Comparison of ENCODE assay signal across 8 cellular contexts in the genomic region with DNA sequence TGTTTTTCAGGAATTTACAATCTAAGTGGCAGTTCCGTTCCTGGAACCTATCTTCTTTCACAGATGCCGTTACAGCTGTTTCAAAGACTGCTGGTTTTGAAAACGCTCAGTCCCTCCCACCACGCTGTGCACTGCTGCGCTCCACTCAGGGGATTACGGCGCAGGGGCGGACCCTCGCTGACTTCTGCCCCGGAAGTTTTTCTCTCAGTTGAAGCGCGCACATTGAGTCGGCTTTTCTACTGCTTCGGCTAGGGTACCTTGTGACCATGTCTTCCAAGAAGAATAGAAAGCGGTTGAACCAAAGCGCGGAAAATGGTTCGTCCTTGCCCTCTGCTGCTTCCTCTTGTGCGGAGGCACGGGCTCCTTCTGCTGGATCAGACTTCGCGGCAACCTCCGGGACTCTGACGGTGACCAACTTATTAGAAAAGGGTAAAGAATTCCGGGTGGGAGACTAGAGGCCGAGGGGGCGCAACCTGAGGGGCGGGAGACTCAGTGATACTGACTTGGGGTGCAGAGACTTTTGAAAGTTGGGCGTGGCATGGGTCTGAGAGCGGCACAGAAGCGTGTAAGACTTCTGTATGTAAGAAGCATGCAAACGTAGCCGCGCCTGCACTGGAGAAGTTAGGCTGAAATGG. TPM values are rescaled to one million over a fixed set of nuclear protein-coding genes. Genes with fewer than 3 reads are reported as not detected.
A peak's percentile ranks its signal among the peaks of the same experiment; 100 is the strongest.
DNase-seq lines count a peak whose midpoint lies in the region; ATAC-seq, FAIRE-seq and TF ChIP-seq lines count a peak whose summit lies in the region.

No MANE protein-coding gene starts in this region.

- peak overlapping the region; percentile 78 for H3K9ac ChIP-seq in mammary epithelial cell (ENCODE audit: insufficient read depth, low read length)

- TF ChIP-seq RAD21 in A549 (conservative IDR thresholded peaks at IDR 0.05 in 1 of 2, IDR thresholded peaks at IDR 0.05 in 1 of 2): no peak

- POLR2A ChIA-PET in A549 (lab: Yijun Ruan, JAX): interaction anchor here (0.8 to 1.1 kb wide), 3 partner anchors 158 to 191 kb away, joined by 3 to 8 read pairs (median 3); partner anchors contain the start of gene BBS12

- peak overlapping the region; percentile 87 for H3K4me3 ChIP-seq in A549
- peak overlapping the region; percentile 72 to 99 (median 85) for H3K4me3 ChIP-seq in mammary epithelial cell (replicated peaks in 1 of 3; ENCODE audit: insufficient read depth in 1 of 3, low read depth in 2 of 3, low read length in 3 of 3)
- peak overlapping the region; percentile 69 to 95 (median 92) for H3K4me3 ChIP-seq in spleen

- DNase-seq in A549 (ENCODE audit: low read depth in 1 of 2, low spot score in 1 of 2) (peak; percentile 72 to 87), NCI-H2196 (lab: John Stamatoyannopoulos, UW; ENCODE audit: unreplicated experiment) (peak; percentile 49), mammary epithelial cell (peak; percentile 81), iPS-NIHi11 (ENCODE audit: low spot score) (peak; percentile 86), spleen (peak; percentile 94)

- H3K27me3 ChIP-seq in mammary epithelial cell (ENCODE audit: insufficient read depth, low read length) (no peaks in the 10 kb centered on the region), spleen (replicated peaks in 1 of 7) (no peaks in the 10 kb centered on the region)

- FAIRE-seq in A549 (lab: Jason Lieb, UNC): no peak

- H3K36me3 ChIP-seq in mammary epithelial cell (ENCODE audit: insufficient read depth, low read length) (no peaks in the 10 kb centered on the region), spleen (peaks cover 0 to 6% (median 0%) of the 10 kb centered on the region in 6 donors)

- H3K27ac ChIP-seq in A549: peak overlapping the region; percentile 89 to 98
- peak overlapping the region; percentile 85 for H3K27ac ChIP-seq in VCaP
- peak overlapping the region; percentile 61 for H3K27ac ChIP-seq in mammary epithelial cell (ENCODE audit: insufficient read depth, low read depth, low read length)
- peak overlapping the region; percentile 59 to 85 (median 80) for H3K27ac ChIP-seq in spleen

- H3K4me1 ChIP-seq in A549 (peaks cover 41% of the 10 kb centered on the region), mammary epithelial cell (ENCODE audit: insufficient read depth, low read length) (peaks cover 8% of the 10 kb centered on the region), spleen (peaks cover 0 to 42% (median 20%) of the 10 kb centered on the region in 6 donors)

- peak overlapping the region; percentile 99 for H2AFZ ChIP-seq in mammary epithelial cell (ENCODE audit: low read depth, low read length)

- H3K4me2 ChIP-seq in A549 (peak overlapping the region; percentile 77), mammary epithelial cell (ENCODE audit: insufficient read depth, low read depth, low read length) (peak overlapping the region; percentile 87)

- no peak for TF ChIP-seq CTCF in A549 (IDR thresholded peaks at IDR 0.05)
- TF ChIP-seq CTCF in VCaP (conservative IDR thresholded peaks at IDR 0.05): no peak
- TF ChIP-seq CTCF in mammary epithelial cell (conservative IDR thresholded peaks at IDR 0.05 in 1 of 2, IDR thresholded peaks at IDR 0.05 in 1 of 2; ENCODE audit: extremely low read depth in 1 of 2, insufficient read depth in 1 of 2, low read depth in 1 of 2, low read length in 2 of 2): no peak
- TF ChIP-seq CTCF in spleen (IDR thresholded peaks at IDR 0.05 in 8 of 11, conservative IDR thresholded peaks at IDR 0.05 in 3 of 11): no peak

- under 1% methylated on average over 31 of the region's 34 CpGs for WGBS in A549 (ENCODE audit: missing lambda C conversion rate)
- WGBS in mammary epithelial cell (ENCODE audit: low coverage, missing lambda C conversion rate): under 1% methylated on average over 30 of the region's 34 CpGs
- 0% methylated on average over 34 of the region's 34 CpGs for WGBS in spleen, 5 donors

- TF ChIP-seq POLR2A in A549 (IDR thresholded peaks at IDR 0.05; ENCODE audit: low read length): no peak
- no peak for TF ChIP-seq POLR2A in spleen (IDR thresholded peaks at IDR 0.05)

- TF ChIP-seq EP300 in A549 (IDR thresholded peaks at IDR 0.05): no peak

- no peaks in the 10 kb centered on the region for H4K20me1 ChIP-seq in mammary epithelial cell (ENCODE audit: insufficient read depth, low read length)

- in situ Hi-C loops in mammary epithelial cell (cut with MboI; ENCODE audit: low sequenced_read_pairs in 2 of 2): loop anchor here (10.0 kb wide), 3 partner anchors 168 to 318 kb away; no protein-coding TSS in a partner anchor

- dilution Hi-C loops in mammary epithelial cell (cut with HindIII; ENCODE audit: low sequenced_read_pairs): loop anchor here (25.0 kb wide), 2 partner anchors 161 to 311 kb away; partner anchors contain the start of gene IL21

- intact Hi-C loops in mammary epithelial cell (cut with micrococcal nuclease) (loop anchor here (1.0 to 10.0 kb wide), 2 partner anchors 191 to 1028 kb away; partner anchors contain the start of gene BBS12), spleen (cut with DNase I; ENCODE audit: low total_unique reads) (no loop called here)

- CTCF ChIA-PET in A549 (lab: Yijun Ruan, JAX) (interaction anchor here (0.9 to 3.5 kb wide), 7 partner anchors 8 to 321 kb away, joined by 3 to 22 read pairs (median 4); partner anchors contain the start of gene BBS12), mammary epithelial cell (lab: Charles Lee; ENCODE audit: low non-redundant PET) (no interaction called here)

- ATAC-seq in A549 (peak; percentile 94 to 96), GM18867 (IDR thresholded peaks at IDR 0.05; ENCODE audit: unreplicated experiment) (peak; percentile 97), HG03097 (IDR thresholded peaks at IDR 0.05; ENCODE audit: low FRiP score, unreplicated experiment) (peak; percentile 95)

- no peaks in the 10 kb centered on the region for H3K9me3 ChIP-seq in A549
- no peaks in the 10 kb centered on the region for H3K9me3 ChIP-seq in mammary epithelial cell (replicated peaks; ENCODE audit: insufficient read depth, low read length)
- no peaks in the 10 kb centered on the region for H3K9me3 ChIP-seq in spleen

- TSS peak; percentile 43 for BruUV-seq in mammary epithelial cell (replicated peaks; lab: Mats Ljungman, UMichigan)

- H3K79me2 ChIP-seq in mammary epithelial cell (ENCODE audit: insufficient read depth, low read length): peaks cover 65% of the 10 kb centered on the region

TF ChIP-seq in A549, 52 proteins besides CTCF, POLR2A, EP300 and RAD21:
- TF ChIP-seq BCL3 (IDR thresholded peaks at IDR 0.05): no peak
- TF ChIP-seq MYC (IDR thresholded peaks at IDR 0.05; ENCODE audit: borderline replicate concordance, low read length): peak; percentile 63; the same call in 1 of the 2 replicates
- 0 out of 2 replicates have a peak, but pooled peaks have one; percentile 20 for TF ChIP-seq PHF8 (IDR thresholded peaks at IDR 0.05; ENCODE audit: borderline replicate concordance, low read depth)
- TF ChIP-seq PBX3 (IDR thresholded peaks at IDR 0.05): no peak
- TF ChIP-seq, protein P1, sequence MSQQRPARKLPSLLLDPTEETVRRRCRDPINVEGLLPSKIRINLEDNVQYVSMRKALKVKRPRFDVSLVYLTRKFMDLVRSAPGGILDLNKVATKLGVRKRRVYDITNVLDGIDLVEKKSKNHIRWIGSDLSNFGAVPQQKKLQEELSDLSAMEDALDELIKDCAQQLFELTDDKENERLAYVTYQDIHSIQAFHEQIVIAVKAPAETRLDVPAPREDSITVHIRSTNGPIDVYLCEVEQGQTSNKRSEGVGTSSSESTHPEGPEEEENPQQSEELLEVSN (IDR thresholded peaks at IDR 0.05; ENCODE audit: borderline replicate concordance, low read depth): 0 out of 2 replicates have a peak, but pooled peaks have one; percentile 30
- peak; percentile 68 for TF ChIP-seq KDM5A (IDR thresholded peaks at IDR 0.05)
- TF ChIP-seq, protein P2, sequence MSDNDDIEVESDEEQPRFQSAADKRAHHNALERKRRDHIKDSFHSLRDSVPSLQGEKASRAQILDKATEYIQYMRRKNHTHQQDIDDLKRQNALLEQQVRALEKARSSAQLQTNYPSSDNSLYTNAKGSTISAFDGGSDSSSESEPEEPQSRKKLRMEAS (IDR thresholded peaks at IDR 0.05): peak; percentile 76

RNA-seq across cellular contexts. Expression of gene NUDT6, which starts 0.6 kb away (rescaled TPM):
- polyA plus RNA-seq in A549 (2011; rRNA removed): 10.2 and 12.7 TPM in 2 replicates
- 5.2 and 6.0 TPM in 2 replicates for polyA plus RNA-seq in A549 (2012; cell fraction: cytosol; rRNA removed)
- 4.3 and 4.7 TPM in 2 replicates for polyA plus RNA-seq in A549 (2012; cell fraction: nucleus; rRNA removed)
- polyA plus RNA-seq in A549 (2017; fragmentation: RNase III; extraction: RNeasy Plus Mini Kit Qiagen cat#74134 plus additional on column Dnase treatment): 8.7 to 10.4 TPM (median 9.9 TPM) in 3 replicates
- 3.3 and 4.1 TPM in 2 replicates for polyA minus RNA-seq in A549 (2011; rRNA and poly(A)+ RNA removed)
- total RNA-seq in mammary epithelial cell: 1 to 10 TPM; 4.2 to 7.4 TPM
- polyA plus RNA-seq in mammary epithelial cell: 7.0 TPM
- not detected for polyA minus RNA-seq in mammary epithelial cell
- 1 to 10 TPM; 1.4 to 9.1 (median 4.7) TPM for total RNA-seq in spleen
- polyA plus RNA-seq in spleen: 10 to 100 TPM in 2 of 3 donors, 1 to 10 TPM in 1; 5.5 to 12.5 (median 10.1) TPM

Comparison
In these comparisons a context has a peak if more than half of its experiments do, and no peak if none do; other contexts are left out.
1. Peak in every context shown above with its lines: DNase-seq, ATAC-seq, H3K4me3 ChIP-seq and H3K27ac ChIP-seq.